Comparison of ENCODE assay signal across 8 cellular contexts in genomic region chr1:39491146-39491921, GRCh38.
DNase-seq lines count a peak whose midpoint lies in the region; ATAC-seq and TF ChIP-seq lines count a peak whose summit lies in the region.

Gene BMP8A, plus strand, starts transcription at chr1:39491636. Its CDS starts 356 bp downstream, at chr1:39491992.

- no peak within 1 kb of the TSS for H3K27ac Mint-ChIP-seq in activated naive CD8-positive, alpha-beta T cell treated with anti-CD3 and anti-CD28 coated beads, Interleukin-2, amount 50 U/mL, for 24 hours

- H3K27me3 Mint-ChIP-seq in activated naive CD8-positive, alpha-beta T cell treated with anti-CD3 and anti-CD28 coated beads, Interleukin-2, amount 50 U/mL, for 24 hours: peaks cover 27% of the 10 kb centered on the region

- H3K36me3 ChIP-seq in KMS-11 (ENCODE audit: insufficient read depth): no peaks in the 10 kb centered on the region
- peaks cover 5% of the 10 kb centered on the region for H3K36me3 ChIP-seq in iPS-18a (ENCODE audit: control insufficient read depth, low read depth, low read length)

- H4K20me1 ChIP-seq in KMS-11 (ENCODE audit: insufficient read depth): no peaks in the 10 kb centered on the region

- peak within 1 kb of the TSS; percentile 58 for H3K4me3 Mint-ChIP-seq in activated naive CD8-positive, alpha-beta T cell treated with anti-CD3 and anti-CD28 coated beads, Interleukin-2, amount 50 U/mL, for 24 hours

- H2AFZ ChIP-seq in KMS-11 (ENCODE audit: low read depth): peak within 1 kb of the TSS; percentile 83

- H3K4me1 ChIP-seq in KMS-11 (ENCODE audit: low read depth, poor library complexity, severe bottlenecking) (peaks cover 9% of the 10 kb centered on the region), iPS-18a (ENCODE audit: control insufficient read depth, low read depth, low read length) (no peaks in the 10 kb centered on the region)

- H3K4me2 ChIP-seq in KMS-11: peak within 1 kb of the TSS; percentile 54

- H3K4me1 Mint-ChIP-seq in activated naive CD8-positive, alpha-beta T cell treated with anti-CD3 and anti-CD28 coated beads, Interleukin-2, amount 50 U/mL, for 24 hours: peaks cover 3% of the 10 kb centered on the region

- peak within 1 kb of the TSS; percentile 72; the same call in 1 of the 2 replicates for H3K9ac ChIP-seq in KMS-11
- no peak within 1 kb of the TSS for H3K9ac ChIP-seq in iPS-18a (ENCODE audit: low read length)

- ATAC-seq in GM21423 (IDR thresholded peaks at IDR 0.05; ENCODE audit: unreplicated experiment): peak; percentile 75
- ATAC-seq in activated naive CD8-positive, alpha-beta T cell treated with anti-CD3 and anti-CD28 coated beads, Interleukin-2, amount 50 U/mL, for 24 hours: peak; percentile 83

- H3K79me2 ChIP-seq in KMS-11 (ENCODE audit: insufficient read depth, low read depth): no peaks in the 10 kb centered on the region

- no peaks in the 10 kb centered on the region for H3K9me3 Mint-ChIP-seq in activated naive CD8-positive, alpha-beta T cell treated with anti-CD3 and anti-CD28 coated beads, Interleukin-2, amount 50 U/mL, for 24 hours

- no peak for TF ChIP-seq CTCF in KMS-11 (conservative IDR thresholded peaks at IDR 0.05; ENCODE audit: low read depth, low read length)

- DNase-seq in DMS 273 treated with DMSO at 0.1 percent for 48 hours (lab: John Stamatoyannopoulos, UW): peak; percentile 98
- peak; percentile 66 for DNase-seq in T follicular helper cell (ENCODE audit: low read depth)
- peak; percentile 76 for DNase-seq in activated naive CD8-positive, alpha-beta T cell treated with anti-CD3 and anti-CD28 coated beads, Interleukin-2, amount 50 U/mL, for 24 hours
- peak; percentile 81 for DNase-seq in stimulated activated CD4-positive, alpha-beta T cell treated with anti-CD3 and anti-CD28 coated beads, Interleukin-15, amount 100 ng/mL, for 24 hours
- no peak for DNase-seq in superior temporal gyrus (ENCODE audit: extremely low spot score)

- peak within 1 kb of the TSS; percentile 26; the same call in 1 of the 2 replicates for H3K27ac ChIP-seq in KMS-11
- no peak within 1 kb of the TSS for H3K27ac ChIP-seq in iPS-18a (ENCODE audit: low read length)

- H3K27me3 ChIP-seq in KMS-11 (ENCODE audit: insufficient read depth, low read depth) (no peaks in the 10 kb centered on the region), iPS-18a (ENCODE audit: control insufficient read depth, insufficient read depth, low read length) (peaks cover 52% of the 10 kb centered on the region)

- peaks cover under 1% of the 10 kb centered on the region for H3K36me3 Mint-ChIP-seq in activated naive CD8-positive, alpha-beta T cell treated with anti-CD3 and anti-CD28 coated beads, Interleukin-2, amount 50 U/mL, for 24 hours (ENCODE audit: low read depth)

- H3K9me3 ChIP-seq in iPS-18a (ENCODE audit: control insufficient read depth, low read depth, low read length): no peaks in the 10 kb centered on the region

- H3K4me3 ChIP-seq in KMS-11 (IDR thresholded peaks at IDR 0.05; ENCODE audit: insufficient read depth, low read depth, low read length) (peak within 1 kb of the TSS; percentile 73), iPS-18a (ENCODE audit: low read length) (peak within 1 kb of the TSS; percentile 50)
